ENCODE assay signal across 9 cellular contexts in genomic region chr7:105006367-105007139, GRCh38. TPM values are rescaled to one million over a fixed set of nuclear protein-coding genes. Genes with fewer than 3 reads are reported as not detected.
DNase-seq lines count a peak whose midpoint lies in the region; ATAC-seq and TF ChIP-seq lines count a peak whose summit lies in the region.
"Had no signal": no experiment of that assay in that cellular context is flagged by ENCODE, and none has a peak within 500 bp of the region (broad histone marks: within the 10 kb centered on the region; RNA-seq: fewer than 3 reads in every experiment).

No MANE protein-coding gene starts in this region.

- peak overlapping the region; percentile 29 to 70 (median 48) for H3K4me3 Mint-ChIP-seq in CD4-positive, alpha-beta memory T cell
- peak overlapping the region; percentile 36 for H3K4me3 Mint-ChIP-seq in central memory CD8-positive, alpha-beta T cell
- no peak overlapping the region for H3K4me3 Mint-ChIP-seq in nephron progenitor cell

- CTCF ChIA-PET in CD4-positive, alpha-beta memory T cell (lab: Charles Lee; ENCODE audit: partially characterized antibody) = interaction anchor here (0.7 to 9.4 kb wide), 5 partner anchors 11 to 423 kb away, joined by 3 to 160 read pairs (median 4); no protein-coding TSS in a partner anchor

- no peaks in the 10 kb centered on the region for H3K27me3 ChIP-seq in CD4-positive, alpha-beta memory T cell (ENCODE audit: insufficient read depth, low read length)
- no peaks in the 10 kb centered on the region for H3K27me3 ChIP-seq in Loucy (ENCODE audit: insufficient read depth, low read length, poor library complexity, severe bottlenecking)

- no peaks in the 10 kb centered on the region for H3F3A ChIP-seq in Loucy (ENCODE audit: low read depth)

- peak overlapping the region; percentile 33 for H3K27ac ChIP-seq in CD4-positive, alpha-beta memory T cell (ENCODE audit: low read depth, low read length)

- H3K9me2 ChIP-seq in Loucy (replicated peaks; ENCODE audit: low read depth, low read length) = no peaks in the 10 kb centered on the region

- no peak overlapping the region for H3K4me3 ChIP-seq in CD4-positive, alpha-beta memory T cell (ENCODE audit: low read length in 2 of 2)
- peak overlapping the region; percentile 81 for H3K4me3 ChIP-seq in Loucy (ENCODE audit: low read length, poor library complexity, severe bottlenecking)

- ATAC-seq in central memory CD8-positive, alpha-beta T cell (replicated peaks; ENCODE audit: extremely low read depth, poor library complexity, severe bottlenecking) = peak; percentile 15
- ATAC-seq in HG03175 (IDR thresholded peaks at IDR 0.05; ENCODE audit: unreplicated experiment) = no peak

- POLR2A ChIA-PET in CD4-positive, alpha-beta memory T cell (lab: Charles Lee; ENCODE audit: partially characterized antibody) = interaction anchor here (1.6 to 18.8 kb wide), 2 partner anchors 10 to 21 kb away, joined by 4 to 760 read pairs; no protein-coding TSS in a partner anchor

- no peak overlapping the region for H2AFZ ChIP-seq in Loucy (ENCODE audit: low read length)

- peaks cover 57 to 95% (median 75%) of the 10 kb centered on the region in 4 donors for H3K4me1 Mint-ChIP-seq in CD4-positive, alpha-beta memory T cell
- H3K4me1 Mint-ChIP-seq in central memory CD8-positive, alpha-beta T cell = peaks cover 70% of the 10 kb centered on the region
- H3K4me1 Mint-ChIP-seq in nephron progenitor cell = peaks cover 63% of the 10 kb centered on the region

- intact Hi-C loops in CD4-positive, alpha-beta memory T cell (cut with micrococcal nuclease) = no loop called here

- peaks cover 100% of the 10 kb centered on the region for H3K79me2 ChIP-seq in Loucy (ENCODE audit: insufficient read depth, low read length)

- H3K36me3 ChIP-seq in CD4-positive, alpha-beta memory T cell (ENCODE audit: insufficient read depth, low read length) = no peaks in the 10 kb centered on the region
- H3K36me3 ChIP-seq in Loucy (ENCODE audit: insufficient read depth, low read length) = no peaks in the 10 kb centered on the region

- no peak for TF ChIP-seq CTCF in Loucy (conservative IDR thresholded peaks at IDR 0.05; ENCODE audit: low read length)
- TF ChIP-seq CTCF in nephron progenitor cell (IDR thresholded peaks at IDR 0.05) = no peak

- H3K4me2 ChIP-seq in Loucy (ENCODE audit: low read depth, low read length, poor library complexity, severe bottlenecking) = peak overlapping the region; percentile 98

- H3K27me3 Mint-ChIP-seq in CD4-positive, alpha-beta memory T cell = no peaks in the 10 kb centered on the region
- no peaks in the 10 kb centered on the region for H3K27me3 Mint-ChIP-seq in central memory CD8-positive, alpha-beta T cell
- no peaks in the 10 kb centered on the region for H3K27me3 Mint-ChIP-seq in nephron progenitor cell (ENCODE audit: low read depth, poor library complexity)

- H3K9ac ChIP-seq in Loucy (ENCODE audit: low read depth, low read length, poor library complexity, severe bottlenecking) = peak overlapping the region; percentile 12

- peaks cover 98% of the 10 kb centered on the region for H3K4me1 ChIP-seq in CD4-positive, alpha-beta memory T cell (ENCODE audit: insufficient read depth, low read length)
- peaks cover 74% of the 10 kb centered on the region for H3K4me1 ChIP-seq in Loucy (ENCODE audit: insufficient read depth, low read length, poor library complexity, severe bottlenecking)

- peaks cover 19 to 52% of the 10 kb centered on the region in 2 donors for H3K36me3 Mint-ChIP-seq in CD4-positive, alpha-beta memory T cell
- H3K36me3 Mint-ChIP-seq in central memory CD8-positive, alpha-beta T cell (ENCODE audit: insufficient read depth) = peaks cover 29% of the 10 kb centered on the region
- H3K36me3 Mint-ChIP-seq in nephron progenitor cell (ENCODE audit: low read depth) = peaks cover 67% of the 10 kb centered on the region

- H3K27ac Mint-ChIP-seq in CD4-positive, alpha-beta memory T cell = peak overlapping the region; percentile 3 to 100 (median 77)
- H3K27ac Mint-ChIP-seq in central memory CD8-positive, alpha-beta T cell (ENCODE audit: low read depth) = peak overlapping the region; percentile 73
- H3K27ac Mint-ChIP-seq in nephron progenitor cell = peak overlapping the region; percentile 23

- H3K9me3 Mint-ChIP-seq in CD4-positive, alpha-beta memory T cell = no peaks in the 10 kb centered on the region
- no peaks in the 10 kb centered on the region for H3K9me3 Mint-ChIP-seq in central memory CD8-positive, alpha-beta T cell
- H3K9me3 Mint-ChIP-seq in nephron progenitor cell = peaks cover 17% of the 10 kb centered on the region

- H3K9me3 ChIP-seq in CD4-positive, alpha-beta memory T cell (ENCODE audit: control insufficient read depth in 1 of 2, low read length in 2 of 2) = no peaks in the 10 kb centered on the region
- H3K9me3 ChIP-seq in Loucy (ENCODE audit: insufficient read depth, low read depth, low read length) = no peaks in the 10 kb centered on the region

- peak in 1 of 5 donors; percentile 38 for DNase-seq in CD4-positive, alpha-beta memory T cell
- DNase-seq in central memory CD8-positive, alpha-beta T cell (ENCODE audit: low spot score in 2 of 2) = no peak
- no peak for DNase-seq in nephron progenitor cell
- no peak for DNase-seq in NCI-H128 (lab: John Stamatoyannopoulos, UW; ENCODE audit: unreplicated experiment)
- no peak for DNase-seq in T1000 (lab: John Stamatoyannopoulos, UW)
- DNase-seq in midbrain (lab: John Stamatoyannopoulos, UW) = no peak
- DNase-seq: NCI-H510A treated with DMSO at 0.1 percent for 48 hours had no signal

- H4K20me1 ChIP-seq in Loucy (ENCODE audit: insufficient read depth, low read length, poor library complexity, severe bottlenecking) = peaks cover 93% of the 10 kb centered on the region

RNA-seq across cellular contexts. Expression of gene KMT2E, which starts 7.5 kb away (rescaled TPM):
- 100 to 1,000 TPM; 213 to 224 TPM for total RNA-seq in CD4-positive, alpha-beta memory T cell
- polyA plus RNA-seq in CD4-positive, alpha-beta memory T cell = 100 to 1,000 TPM; 109 to 244 TPM

Comparison
In these comparisons a context has a peak if more than half of its experiments do, and no peak if none do; other contexts are left out.
1. H3K27ac Mint-ChIP-seq: peak in every context shown above with its lines; median percentile 77 in CD4-positive, alpha-beta memory T cell; 73 in central memory CD8-positive, alpha-beta T cell; 23 in nephron progenitor cell.